Comparison of ENCODE assay signal across 1 cellular context in the genomic region with DNA sequence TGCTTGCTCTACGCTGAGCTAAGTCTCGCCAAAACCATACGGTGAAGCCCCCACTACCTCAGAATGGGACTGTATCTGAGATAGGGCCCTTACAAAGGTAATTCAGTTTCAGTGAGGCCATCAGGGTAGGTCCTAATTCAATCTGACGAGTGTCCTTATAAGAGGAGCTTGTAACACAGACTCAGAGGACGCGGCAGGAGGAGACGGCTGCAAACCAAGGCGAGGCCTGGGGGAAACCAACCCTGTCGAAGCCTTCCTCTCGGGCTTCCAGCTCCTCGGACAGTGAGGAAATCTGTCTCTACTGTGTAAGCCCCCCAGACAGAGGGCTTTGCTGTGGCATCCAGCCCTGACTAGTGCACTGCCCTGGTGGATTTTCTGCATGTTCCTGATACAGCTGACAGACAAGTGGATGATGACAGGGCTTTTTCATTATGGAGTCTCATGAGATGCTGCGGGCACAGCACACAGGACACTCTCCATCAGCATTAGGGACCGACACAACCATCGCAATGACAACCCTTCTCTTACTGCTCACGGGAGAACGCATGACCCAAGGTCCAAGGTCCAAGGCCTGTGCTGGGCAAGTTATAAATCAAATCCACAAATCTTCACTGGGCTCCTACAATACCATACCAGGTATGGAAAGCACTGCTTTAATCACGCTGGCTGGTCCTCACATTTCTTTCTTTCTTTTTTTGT.
TF ChIP-seq lines count a peak whose summit lies in the region.

No MANE protein-coding gene starts in this region.

TF ChIP-seq in HepG2, 621 proteins besides CTCF, POLR2A, EP300 and RAD21 (continued from another document and continues in another):
- TF ChIP-seq, protein P1, sequence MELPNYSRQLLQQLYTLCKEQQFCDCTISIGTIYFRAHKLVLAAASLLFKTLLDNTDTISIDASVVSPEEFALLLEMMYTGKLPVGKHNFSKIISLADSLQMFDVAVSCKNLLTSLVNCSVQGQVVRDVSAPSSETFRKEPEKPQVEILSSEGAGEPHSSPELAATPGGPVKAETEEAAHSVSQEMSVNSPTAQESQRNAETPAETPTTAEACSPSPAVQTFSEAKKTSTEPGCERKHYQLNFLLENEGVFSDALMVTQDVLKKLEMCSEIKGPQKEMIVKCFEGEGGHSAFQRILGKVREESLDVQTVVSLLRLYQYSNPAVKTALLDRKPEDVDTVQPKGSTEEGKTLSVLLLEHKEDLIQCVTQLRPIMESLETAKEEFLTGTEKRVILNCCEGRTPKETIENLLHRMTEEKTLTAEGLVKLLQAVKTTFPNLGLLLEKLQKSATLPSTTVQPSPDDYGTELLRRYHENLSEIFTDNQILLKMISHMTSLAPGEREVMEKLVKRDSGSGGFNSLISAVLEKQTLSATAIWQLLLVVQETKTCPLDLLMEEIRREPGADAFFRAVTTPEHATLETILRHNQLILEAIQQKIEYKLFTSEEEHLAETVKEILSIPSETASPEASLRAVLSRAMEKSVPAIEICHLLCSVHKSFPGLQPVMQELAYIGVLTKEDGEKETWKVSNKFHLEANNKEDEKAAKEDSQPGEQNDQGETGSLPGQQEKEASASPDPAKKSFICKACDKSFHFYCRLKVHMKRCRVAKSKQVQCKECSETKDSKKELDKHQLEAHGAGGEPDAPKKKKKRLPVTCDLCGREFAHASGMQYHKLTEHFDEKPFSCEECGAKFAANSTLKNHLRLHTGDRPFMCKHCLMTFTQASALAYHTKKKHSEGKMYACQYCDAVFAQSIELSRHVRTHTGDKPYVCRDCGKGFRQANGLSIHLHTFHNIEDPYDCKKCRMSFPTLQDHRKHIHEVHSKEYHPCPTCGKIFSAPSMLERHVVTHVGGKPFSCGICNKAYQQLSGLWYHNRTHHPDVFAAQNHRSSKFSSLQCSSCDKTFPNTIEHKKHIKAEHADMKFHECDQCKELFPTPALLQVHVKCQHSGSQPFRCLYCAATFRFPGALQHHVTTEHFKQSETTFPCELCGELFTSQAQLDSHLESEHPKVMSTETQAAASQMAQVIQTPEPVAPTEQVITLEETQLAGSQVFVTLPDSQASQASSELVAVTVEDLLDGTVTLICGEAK (IDR thresholded peaks at IDR 0.05) = no peak
- TF ChIP-seq, protein P1 (CRISPR knock-in tag; IDR thresholded peaks at IDR 0.05) = no peak
- no peak for TF ChIP-seq ZNF224 (CRISPR knock-in tag; IDR thresholded peaks at IDR 0.05)
- TF ChIP-seq SMAD3 (CRISPR knock-in tag; IDR thresholded peaks at IDR 0.05) = no peak
- no peak for TF ChIP-seq ZBTB1 (CRISPR knock-in tag; IDR thresholded peaks at IDR 0.05; ENCODE audit: borderline replicate concordance)
- peak; percentile 30; the same call in 1 of the 2 replicates for TF ChIP-seq HNF4G (IDR thresholded peaks at IDR 0.05; ENCODE audit: borderline replicate concordance, low read depth, low read length)
- no peak; the same call in 1 of the 2 replicates for TF ChIP-seq HNF4G (CRISPR knock-in tag; IDR thresholded peaks at IDR 0.05; ENCODE audit: borderline replicate concordance, low read depth)
- TF ChIP-seq, protein P2, sequence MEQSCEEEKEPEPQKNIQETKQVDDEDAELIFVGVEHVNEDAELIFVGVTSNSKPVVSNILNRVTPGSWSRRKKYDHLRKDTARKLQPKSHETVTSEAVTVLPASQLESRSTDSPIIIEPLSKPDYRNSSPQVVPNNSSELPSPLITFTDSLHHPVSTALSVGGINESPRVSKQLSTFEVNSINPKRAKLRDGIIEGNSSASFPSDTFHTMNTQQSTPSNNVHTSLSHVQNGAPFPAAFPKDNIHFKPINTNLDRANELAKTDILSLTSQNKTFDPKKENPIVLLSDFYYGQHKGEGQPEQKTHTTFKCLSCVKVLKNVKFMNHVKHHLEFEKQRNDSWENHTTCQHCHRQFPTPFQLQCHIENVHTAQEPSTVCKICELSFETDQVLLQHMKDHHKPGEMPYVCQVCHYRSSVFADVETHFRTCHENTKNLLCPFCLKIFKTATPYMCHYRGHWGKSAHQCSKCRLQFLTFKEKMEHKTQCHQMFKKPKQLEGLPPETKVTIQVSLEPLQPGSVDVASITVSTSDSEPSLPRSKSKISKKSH (CRISPR knock-in tag; IDR thresholded peaks at IDR 0.05; ENCODE audit: borderline replicate concordance) = no peak
- TF ChIP-seq HDAC1 (CRISPR knock-in tag; IDR thresholded peaks at IDR 0.05) = no peak
- TF ChIP-seq AKAP8 (CRISPR knock-in tag; IDR thresholded peaks at IDR 0.05) = no peak
- TF ChIP-seq, protein P3, sequence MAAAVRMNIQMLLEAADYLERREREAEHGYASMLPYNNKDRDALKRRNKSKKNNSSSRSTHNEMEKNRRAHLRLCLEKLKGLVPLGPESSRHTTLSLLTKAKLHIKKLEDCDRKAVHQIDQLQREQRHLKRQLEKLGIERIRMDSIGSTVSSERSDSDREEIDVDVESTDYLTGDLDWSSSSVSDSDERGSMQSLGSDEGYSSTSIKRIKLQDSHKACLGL (CRISPR knock-in tag; IDR thresholded peaks at IDR 0.05) = no peak
- TF ChIP-seq, protein P4, sequence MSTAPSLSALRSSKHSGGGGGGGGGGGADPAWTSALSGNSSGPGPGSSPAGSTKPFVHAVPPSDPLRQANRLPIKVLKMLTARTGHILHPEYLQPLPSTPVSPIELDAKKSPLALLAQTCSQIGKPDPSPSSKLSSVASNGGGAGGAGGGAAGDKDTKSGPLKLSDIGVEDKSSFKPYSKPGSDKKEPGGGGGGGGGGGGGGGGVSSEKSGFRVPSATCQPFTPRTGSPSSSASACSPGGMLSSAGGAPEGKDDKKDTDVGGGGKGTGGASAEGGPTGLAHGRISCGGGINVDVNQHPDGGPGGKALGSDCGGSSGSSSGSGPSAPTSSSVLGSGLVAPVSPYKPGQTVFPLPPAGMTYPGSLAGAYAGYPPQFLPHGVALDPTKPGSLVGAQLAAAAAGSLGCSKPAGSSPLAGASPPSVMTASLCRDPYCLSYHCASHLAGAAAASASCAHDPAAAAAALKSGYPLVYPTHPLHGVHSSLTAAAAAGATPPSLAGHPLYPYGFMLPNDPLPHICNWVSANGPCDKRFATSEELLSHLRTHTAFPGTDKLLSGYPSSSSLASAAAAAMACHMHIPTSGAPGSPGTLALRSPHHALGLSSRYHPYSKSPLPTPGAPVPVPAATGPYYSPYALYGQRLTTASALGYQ (CRISPR knock-in tag; IDR thresholded peaks at IDR 0.05) = no peak
- no peak for TF ChIP-seq ZNF768 (CRISPR knock-in tag; IDR thresholded peaks at IDR 0.05)
- TF ChIP-seq, protein P5, sequence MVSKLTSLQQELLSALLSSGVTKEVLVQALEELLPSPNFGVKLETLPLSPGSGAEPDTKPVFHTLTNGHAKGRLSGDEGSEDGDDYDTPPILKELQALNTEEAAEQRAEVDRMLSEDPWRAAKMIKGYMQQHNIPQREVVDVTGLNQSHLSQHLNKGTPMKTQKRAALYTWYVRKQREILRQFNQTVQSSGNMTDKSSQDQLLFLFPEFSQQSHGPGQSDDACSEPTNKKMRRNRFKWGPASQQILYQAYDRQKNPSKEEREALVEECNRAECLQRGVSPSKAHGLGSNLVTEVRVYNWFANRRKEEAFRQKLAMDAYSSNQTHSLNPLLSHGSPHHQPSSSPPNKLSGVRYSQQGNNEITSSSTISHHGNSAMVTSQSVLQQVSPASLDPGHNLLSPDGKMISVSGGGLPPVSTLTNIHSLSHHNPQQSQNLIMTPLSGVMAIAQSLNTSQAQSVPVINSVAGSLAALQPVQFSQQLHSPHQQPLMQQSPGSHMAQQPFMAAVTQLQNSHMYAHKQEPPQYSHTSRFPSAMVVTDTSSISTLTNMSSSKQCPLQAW (CRISPR knock-in tag; IDR thresholded peaks at IDR 0.05) = 0 out of 2 replicates have a peak, but pooled peaks have one; percentile 42
- no peak for TF ChIP-seq KLF6 (CRISPR knock-in tag; IDR thresholded peaks at IDR 0.05)
- TF ChIP-seq EED (CRISPR knock-in tag; IDR thresholded peaks at IDR 0.05) = no peak
- TF ChIP-seq, protein P6, sequence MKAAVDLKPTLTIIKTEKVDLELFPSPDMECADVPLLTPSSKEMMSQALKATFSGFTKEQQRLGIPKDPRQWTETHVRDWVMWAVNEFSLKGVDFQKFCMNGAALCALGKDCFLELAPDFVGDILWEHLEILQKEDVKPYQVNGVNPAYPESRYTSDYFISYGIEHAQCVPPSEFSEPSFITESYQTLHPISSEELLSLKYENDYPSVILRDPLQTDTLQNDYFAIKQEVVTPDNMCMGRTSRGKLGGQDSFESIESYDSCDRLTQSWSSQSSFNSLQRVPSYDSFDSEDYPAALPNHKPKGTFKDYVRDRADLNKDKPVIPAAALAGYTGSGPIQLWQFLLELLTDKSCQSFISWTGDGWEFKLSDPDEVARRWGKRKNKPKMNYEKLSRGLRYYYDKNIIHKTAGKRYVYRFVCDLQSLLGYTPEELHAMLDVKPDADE (CRISPR knock-in tag; IDR thresholded peaks at IDR 0.05) = no peak
- no peak for TF ChIP-seq NCOA2 (CRISPR knock-in tag; IDR thresholded peaks at IDR 0.05)
- TF ChIP-seq, protein P7, sequence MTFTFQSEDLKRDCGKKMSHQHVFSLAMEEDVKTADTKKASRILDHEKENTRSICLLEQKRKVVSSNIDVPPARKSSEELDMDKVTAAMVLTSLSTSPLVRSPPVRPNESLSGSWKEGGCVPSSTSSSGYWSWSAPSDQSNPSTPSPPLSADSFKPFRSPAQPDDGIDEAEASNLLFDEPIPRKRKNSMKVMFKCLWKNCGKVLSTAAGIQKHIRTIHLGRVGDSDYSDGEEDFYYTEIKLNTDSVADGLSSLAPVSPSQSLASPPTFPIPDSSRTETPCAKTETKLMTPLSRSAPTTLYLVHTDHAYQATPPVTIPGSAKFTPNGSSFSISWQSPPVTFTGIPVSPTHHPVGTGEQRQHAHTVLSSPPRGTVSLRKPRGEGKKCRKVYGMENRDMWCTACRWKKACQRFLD (CRISPR knock-in tag; IDR thresholded peaks at IDR 0.05; ENCODE audit: borderline replicate concordance) = 0 out of 2 replicates have a peak, but pooled peaks have one; percentile 33
- TF ChIP-seq, protein P8, sequence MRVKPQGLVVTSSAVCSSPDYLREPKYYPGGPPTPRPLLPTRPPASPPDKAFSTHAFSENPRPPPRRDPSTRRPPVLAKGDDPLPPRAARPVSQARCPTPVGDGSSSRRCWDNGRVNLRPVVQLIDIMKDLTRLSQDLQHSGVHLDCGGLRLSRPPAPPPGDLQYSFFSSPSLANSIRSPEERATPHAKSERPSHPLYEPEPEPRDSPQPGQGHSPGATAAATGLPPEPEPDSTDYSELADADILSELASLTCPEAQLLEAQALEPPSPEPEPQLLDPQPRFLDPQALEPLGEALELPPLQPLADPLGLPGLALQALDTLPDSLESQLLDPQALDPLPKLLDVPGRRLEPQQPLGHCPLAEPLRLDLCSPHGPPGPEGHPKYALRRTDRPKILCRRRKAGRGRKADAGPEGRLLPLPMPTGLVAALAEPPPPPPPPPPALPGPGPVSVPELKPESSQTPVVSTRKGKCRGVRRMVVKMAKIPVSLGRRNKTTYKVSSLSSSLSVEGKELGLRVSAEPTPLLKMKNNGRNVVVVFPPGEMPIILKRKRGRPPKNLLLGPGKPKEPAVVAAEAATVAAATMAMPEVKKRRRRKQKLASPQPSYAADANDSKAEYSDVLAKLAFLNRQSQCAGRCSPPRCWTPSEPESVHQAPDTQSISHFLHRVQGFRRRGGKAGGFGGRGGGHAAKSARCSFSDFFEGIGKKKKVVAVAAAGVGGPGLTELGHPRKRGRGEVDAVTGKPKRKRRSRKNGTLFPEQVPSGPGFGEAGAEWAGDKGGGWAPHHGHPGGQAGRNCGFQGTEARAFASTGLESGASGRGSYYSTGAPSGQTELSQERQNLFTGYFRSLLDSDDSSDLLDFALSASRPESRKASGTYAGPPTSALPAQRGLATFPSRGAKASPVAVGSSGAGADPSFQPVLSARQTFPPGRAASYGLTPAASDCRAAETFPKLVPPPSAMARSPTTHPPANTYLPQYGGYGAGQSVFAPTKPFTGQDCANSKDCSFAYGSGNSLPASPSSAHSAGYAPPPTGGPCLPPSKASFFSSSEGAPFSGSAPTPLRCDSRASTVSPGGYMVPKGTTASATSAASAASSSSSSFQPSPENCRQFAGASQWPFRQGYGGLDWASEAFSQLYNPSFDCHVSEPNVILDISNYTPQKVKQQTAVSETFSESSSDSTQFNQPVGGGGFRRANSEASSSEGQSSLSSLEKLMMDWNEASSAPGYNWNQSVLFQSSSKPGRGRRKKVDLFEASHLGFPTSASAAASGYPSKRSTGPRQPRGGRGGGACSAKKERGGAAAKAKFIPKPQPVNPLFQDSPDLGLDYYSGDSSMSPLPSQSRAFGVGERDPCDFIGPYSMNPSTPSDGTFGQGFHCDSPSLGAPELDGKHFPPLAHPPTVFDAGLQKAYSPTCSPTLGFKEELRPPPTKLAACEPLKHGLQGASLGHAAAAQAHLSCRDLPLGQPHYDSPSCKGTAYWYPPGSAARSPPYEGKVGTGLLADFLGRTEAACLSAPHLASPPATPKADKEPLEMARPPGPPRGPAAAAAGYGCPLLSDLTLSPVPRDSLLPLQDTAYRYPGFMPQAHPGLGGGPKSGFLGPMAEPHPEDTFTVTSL (CRISPR knock-in tag; IDR thresholded peaks at IDR 0.05; ENCODE audit: borderline replicate concordance) = no peak
- no peak for TF ChIP-seq POLR2G (IDR thresholded peaks at IDR 0.05; ENCODE audit: low read depth, low read length)
- TF ChIP-seq PITX1 (CRISPR knock-in tag; IDR thresholded peaks at IDR 0.05) = no peak
- peak; percentile 73 for TF ChIP-seq NCOR1 (IDR thresholded peaks at IDR 0.05; ENCODE audit: borderline replicate concordance, low read length)
- TF ChIP-seq MAFK (conservative IDR thresholded peaks at IDR 0.05 in 1 of 2, IDR thresholded peaks at IDR 0.05 in 1 of 2; ENCODE audit: low read length in 2 of 2) = no peak
- no peak for TF ChIP-seq HOXA3 (CRISPR knock-in tag; IDR thresholded peaks at IDR 0.05)
- TF ChIP-seq KDM1A (CRISPR knock-in tag; IDR thresholded peaks at IDR 0.05) = no peak
- peak; percentile 48 for TF ChIP-seq SALL1 (CRISPR knock-in tag; IDR thresholded peaks at IDR 0.05)
- no peak for TF ChIP-seq EZH2 (conservative IDR thresholded peaks at IDR 0.05; ENCODE audit: low read depth, low read length)
- TF ChIP-seq XRCC5 (optimal IDR thresholded peaks at IDR 0.05; ENCODE audit: low read length) = no peak
- TF ChIP-seq BHLHE40 (IDR thresholded peaks at IDR 0.05; ENCODE audit: low read length) = peak; percentile 62
- TF ChIP-seq XBP1 (CRISPR knock-in tag; IDR thresholded peaks at IDR 0.05) = no peak
